Comparison of ENCODE assay signal across 9 cellular contexts in genomic region chr2:172438064-172438421, GRCh38. TPM values are rescaled to one million over a fixed set of nuclear protein-coding genes. Genes with fewer than 3 reads are reported as not detected.
A peak's percentile ranks its signal among the peaks of the same experiment; 100 is the strongest.
DNase-seq lines count a peak whose midpoint lies in the region; ATAC-seq and TF ChIP-seq lines count a peak whose summit lies in the region.
"Had no signal": no experiment of that assay in that cellular context is flagged by ENCODE, and none has a peak within 500 bp of the region (broad histone marks: within the 10 kb centered on the region; RNA-seq: fewer than 3 reads in every experiment).

No MANE protein-coding gene starts in this region.

- H3K4me1 Mint-ChIP-seq in activated T-cell treated with anti-CD3 and anti-CD28 coated beads, Interleukin-2, amount 50 U/mL, for 4 hours (ENCODE audit: low read depth): peaks cover 49% of the 10 kb centered on the region

- no peaks in the 10 kb centered on the region for H3K36me3 Mint-ChIP-seq in activated T-cell treated with anti-CD3 and anti-CD28 coated beads, Interleukin-2, amount 50 U/mL, for 4 hours (ENCODE audit: insufficient read depth)

- no peak for TF ChIP-seq POLR2A in erythroblast (IDR thresholded peaks at IDR 0.05; ENCODE audit: low read length)

- H3K27me3 Mint-ChIP-seq in activated T-cell treated with anti-CD3 and anti-CD28 coated beads, Interleukin-2, amount 50 U/mL, for 4 hours (ENCODE audit: low read depth): no peaks in the 10 kb centered on the region

- ATAC-seq in GM21360 (IDR thresholded peaks at IDR 0.05; ENCODE audit: unreplicated experiment) (peak; percentile 8), HG03469 (IDR thresholded peaks at IDR 0.05; ENCODE audit: unreplicated experiment) (peak; percentile 12), left lobe of liver (no peak), HG03196 (IDR thresholded peaks at IDR 0.05; ENCODE audit: unreplicated experiment) (no peak)
- peak; percentile 81 to 83 for ATAC-seq in activated T-cell treated with anti-CD3 and anti-CD28 coated beads, Interleukin-2, amount 50 U/mL, for 4 hours

- H3K9me3 Mint-ChIP-seq in activated T-cell treated with anti-CD3 and anti-CD28 coated beads, Interleukin-2, amount 50 U/mL, for 4 hours: no peaks in the 10 kb centered on the region

- H3K4me3 Mint-ChIP-seq in activated T-cell treated with anti-CD3 and anti-CD28 coated beads, Interleukin-2, amount 50 U/mL, for 4 hours: no peak overlapping the region

- DNase-seq in activated T-cell treated with anti-CD3 and anti-CD28 coated beads, Interleukin-2, amount 50 U/mL, for 4 hours: peak; percentile 57
- DNase-seq in stimulated activated CD4-positive, alpha-beta T cell treated with anti-CD3 and anti-CD28 coated beads, Interleukin-1b, Interleukin-23, amount 100 ng/mL, for 48 hours: peak; percentile 71
- DNase-seq in left lobe of liver (ENCODE audit: low spot score) (no peak), DMS153 treated with DMSO at 0.1 percent for 48 hours (lab: John Stamatoyannopoulos, UW; ENCODE audit: unreplicated experiment) (no peak), erythroblast (lab: John Stamatoyannopoulos, UW) (no peak)
- DNase-seq: NCI-H2227 treated with DMSO at 0.1 percent for 48 hours had no signal

RNA-seq across cellular contexts. Expression of gene ITGA6, which starts 10.7 kb away (rescaled TPM):
- 1 to 10 TPM; 4.2 to 7.0 (median 5.8) TPM for total RNA-seq in activated T-cell treated with anti-CD3 and anti-CD28 coated beads, Interleukin-2, amount 50 U/mL, for 4 hours
- total RNA-seq in left lobe of liver: 13.5 TPM

Comparison
In these comparisons a context has a peak if more than half of its experiments do, and no peak if none do; other contexts are left out.
1. ATAC-seq: peak in GM21360 (single experiment), HG03469 (single experiment) and activated T-cell treated with anti-CD3 and anti-CD28 coated beads, Interleukin-2, amount 50 U/mL, for 4 hours (2 of 2); none in left lobe of liver (single experiment) and HG03196 (single experiment).
2. DNase-seq: peak in activated T-cell treated with anti-CD3 and anti-CD28 coated beads, Interleukin-2, amount 50 U/mL, for 4 hours (single experiment) and stimulated activated CD4-positive, alpha-beta T cell treated with anti-CD3 and anti-CD28 coated beads, Interleukin-1b, Interleukin-23, amount 100 ng/mL, for 48 hours (single experiment); none in left lobe of liver (single experiment), DMS153 treated with DMSO at 0.1 percent for 48 hours (single experiment) and erythroblast (0 of 2).